1 cellular context compared by ENCODE assay signal in genomic region chr7:124922200-124922599, GRCh38.
TF ChIP-seq lines count a peak whose summit lies in the region.

No MANE protein-coding gene starts in this region.

TF ChIP-seq in GM12878, 131 proteins besides CTCF, POLR2A, EP300 and RAD21 (continued from another document):
- TF ChIP-seq ZBTB40 (IDR thresholded peaks at IDR 0.05; ENCODE audit: borderline replicate concordance), result no peak
- no peak for TF ChIP-seq MEF2A (IDR thresholded peaks at IDR 0.05; ENCODE audit: insufficient read depth, low read depth, low read length)
- no peak for TF ChIP-seq IRF4 (IDR thresholded peaks at IDR 0.05; ENCODE audit: low read depth, low read length)
- no peak for TF ChIP-seq ZNF207 (IDR thresholded peaks at IDR 0.05; ENCODE audit: borderline replicate concordance)
